1 cellular context compared by ENCODE assay signal in the genomic region with DNA sequence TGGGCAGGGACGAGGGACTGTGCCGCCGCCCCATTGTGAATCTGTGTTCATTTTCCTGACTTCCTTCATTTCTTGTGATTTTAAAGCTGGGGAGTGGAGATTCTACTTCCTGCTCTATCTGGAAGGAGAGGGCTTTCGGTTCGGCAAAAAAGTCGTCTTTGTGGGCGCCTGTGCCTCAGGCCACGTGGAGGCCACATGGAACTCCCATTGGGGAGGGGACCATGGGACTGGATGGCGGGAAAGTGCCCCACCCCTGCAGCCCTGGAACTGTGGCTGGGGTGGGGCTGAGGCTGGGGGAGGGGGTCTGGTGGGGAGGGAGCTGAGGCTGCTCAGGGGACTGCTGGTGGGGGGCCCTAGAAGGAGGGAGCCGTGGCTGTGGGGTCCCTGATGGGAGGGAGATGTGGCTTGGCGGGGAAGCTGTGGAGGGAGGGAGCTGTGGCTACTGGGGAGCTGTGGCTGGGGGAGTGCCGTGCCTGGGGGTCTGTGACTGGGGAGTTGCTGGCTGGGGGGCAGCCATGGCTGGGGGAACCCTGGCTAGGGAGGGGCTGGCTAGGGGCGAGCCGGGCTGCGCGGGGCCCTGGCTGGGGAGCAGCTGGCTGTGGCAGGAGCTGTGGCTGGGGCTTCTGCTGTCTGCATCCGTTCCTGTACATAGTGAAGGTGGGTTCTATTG.
TF ChIP-seq lines count a peak whose summit lies in the region.

No MANE protein-coding gene starts in this region.

TF ChIP-seq in IMR-90, 13 proteins besides CTCF, POLR2A, EP300 and RAD21:
- TF ChIP-seq RFX5 (IDR thresholded peaks at IDR 0.05; ENCODE audit: low read depth, low read length): no peak
- no peak for TF ChIP-seq FOS (IDR thresholded peaks at IDR 0.05; ENCODE audit: low read depth, low read length)
- no peak for TF ChIP-seq NFE2L2 (IDR thresholded peaks at IDR 0.05; ENCODE audit: low read depth, low read length)
- no peak for TF ChIP-seq MAFK (IDR thresholded peaks at IDR 0.05; ENCODE audit: low read depth, low read length)
- no peak for TF ChIP-seq MAZ (IDR thresholded peaks at IDR 0.05; ENCODE audit: borderline replicate concordance, low read depth, low read length)
- no peak for TF ChIP-seq MXI1 (IDR thresholded peaks at IDR 0.05; ENCODE audit: borderline replicate concordance, low read depth, low read length)
- TF ChIP-seq, protein P1, sequence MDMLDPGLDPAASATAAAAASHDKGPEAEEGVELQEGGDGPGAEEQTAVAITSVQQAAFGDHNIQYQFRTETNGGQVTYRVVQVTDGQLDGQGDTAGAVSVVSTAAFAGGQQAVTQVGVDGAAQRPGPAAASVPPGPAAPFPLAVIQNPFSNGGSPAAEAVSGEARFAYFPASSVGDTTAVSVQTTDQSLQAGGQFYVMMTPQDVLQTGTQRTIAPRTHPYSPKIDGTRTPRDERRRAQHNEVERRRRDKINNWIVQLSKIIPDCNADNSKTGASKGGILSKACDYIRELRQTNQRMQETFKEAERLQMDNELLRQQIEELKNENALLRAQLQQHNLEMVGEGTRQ (IDR thresholded peaks at IDR 0.05; ENCODE audit: low read depth, low read length): no peak
